In the genomic region with DNA sequence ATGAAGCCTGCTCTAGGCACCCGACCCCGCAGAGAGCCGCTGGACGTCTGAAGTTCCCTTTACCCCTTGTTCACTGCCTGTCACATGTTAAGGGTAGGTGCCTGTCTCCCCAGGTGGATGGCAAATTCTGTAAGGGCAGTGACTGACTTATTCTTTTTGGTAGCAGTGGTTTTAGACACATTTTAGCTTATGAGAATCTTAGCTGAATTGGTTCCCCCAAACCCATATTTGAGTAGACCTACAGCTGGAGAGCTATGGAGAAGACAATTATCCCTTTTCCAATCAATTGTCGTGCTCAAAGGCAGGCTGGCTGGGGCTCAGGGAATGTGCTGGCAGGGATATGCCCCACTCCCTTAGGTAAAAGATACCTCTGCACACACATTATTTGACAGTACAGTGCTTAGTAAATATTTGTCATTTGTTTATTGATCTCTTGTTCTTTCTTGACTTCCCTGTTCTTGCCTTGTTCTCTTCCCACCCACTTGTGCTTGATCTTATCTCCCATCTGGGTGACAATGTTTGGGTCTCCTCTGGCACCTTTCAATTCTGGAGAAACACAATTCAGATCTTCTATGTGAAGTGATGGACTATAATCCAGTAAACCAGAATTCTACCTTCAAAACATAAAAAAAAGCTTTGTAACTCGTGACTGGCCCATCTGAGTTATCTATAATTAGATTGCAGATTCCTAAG, we compare ENCODE assay signal across 17 cellular contexts.
A peak's percentile ranks its signal among the peaks of the same experiment; 100 is the strongest.
DNase-seq lines count a peak whose midpoint lies in the region; ATAC-seq and TF ChIP-seq lines count a peak whose summit lies in the region.
"Had no signal": no experiment of that assay in that cellular context is flagged by ENCODE, and none has a peak within 500 bp of the region (broad histone marks: within the 10 kb centered on the region; RNA-seq: fewer than 3 reads in every experiment).

No MANE protein-coding gene starts in this region.

- no peak for ATAC-seq in activated CD8-positive, alpha-beta T cell treated with anti-CD3 and anti-CD28 coated beads for 36 hours
- no peak for ATAC-seq in activated CD8-positive, alpha-beta T cell treated with anti-CD3 and anti-CD28 coated beads, Interleukin-2, amount 10 ng/mL, durations not matched to agents 7 days and 5 days
- peak; percentile 64 for ATAC-seq in left lobe of liver
- ATAC-seq: activated CD4-positive, CD25-positive, alpha-beta regulatory T cell treated with anti-CD3 and anti-CD28 coated beads, Interleukin-2, amount 50 U/mL, for 24 hours; naive thymus-derived CD8-positive, alpha-beta T cell; Right ventricle myocardium inferior; stimulated activated naive CD8-positive, alpha-beta T cell treated with anti-CD3 and anti-CD28 coated beads, Interleukin-15, amount 100 ng/mL, for 72 hours had no signal

- H3K9me3 Mint-ChIP-seq in activated CD8-positive, alpha-beta T cell treated with anti-CD3 and anti-CD28 coated beads for 36 hours = no peaks in the 10 kb centered on the region
- H3K9me3 Mint-ChIP-seq in activated CD8-positive, alpha-beta T cell treated with anti-CD3 and anti-CD28 coated beads, Interleukin-2, amount 10 ng/mL, durations not matched to agents 7 days and 5 days (ENCODE audit: insufficient read depth) = no peaks in the 10 kb centered on the region
- H3K9me3 Mint-ChIP-seq: activated T-helper 2 cell treated with anti-CD3 and anti-CD28 coated beads, Interferon-gamma antibody, Interleukin-2, Interleukin-4, amounts not matched to agents 10 μg/mL and 5 μg/mL and 100 μg/mL, durations not matched to agents 14 hours and 24 hours and 36 hours; CD4-positive, alpha-beta memory T cell; naive thymus-derived CD8-positive, alpha-beta T cell; stimulated activated naive CD8-positive, alpha-beta T cell treated with anti-CD3 and anti-CD28 coated beads, Interleukin-15, amount 100 ng/mL, for 72 hours had no signal

- POLR2A ChIA-PET in activated CD8-positive, alpha-beta T cell treated with anti-CD3 and anti-CD28 coated beads for 36 hours (lab: Charles Lee) = no interaction called here
- POLR2A ChIA-PET in activated CD8-positive, alpha-beta T cell treated with anti-CD3 and anti-CD28 coated beads, Interleukin-2, amount 10 ng/mL, durations not matched to agents 7 days and 5 days (lab: Charles Lee) = interaction anchor here (1.1 kb wide), 1 partner anchor 457 kb away, joined by 3 read pairs; no protein-coding TSS in a partner anchor

- H3K4me3 ChIP-seq in brain microvascular endothelial cell (ENCODE audit: low read depth, low read length) (no peak overlapping the region), stomach (no peak overlapping the region)

- CTCF ChIA-PET in activated CD8-positive, alpha-beta T cell treated with anti-CD3 and anti-CD28 coated beads for 36 hours (lab: Charles Lee) = interaction anchor here (0.7 to 3.2 kb wide), 7 partner anchors 10 to 774 kb away, joined by 3 to 17 read pairs (median 4); no protein-coding TSS in a partner anchor
- CTCF ChIA-PET in activated CD8-positive, alpha-beta T cell treated with anti-CD3 and anti-CD28 coated beads, Interleukin-2, amount 10 ng/mL, durations not matched to agents 7 days and 5 days (lab: Charles Lee) = interaction anchor here (2.9 to 3.9 kb wide), 2 partner anchors 10 to 475 kb away, joined by 17 to 19 read pairs; no protein-coding TSS in a partner anchor

- peaks cover 22% of the 10 kb centered on the region for H3K4me1 Mint-ChIP-seq in activated CD8-positive, alpha-beta T cell treated with anti-CD3 and anti-CD28 coated beads for 36 hours (ENCODE audit: low read depth)
- peaks cover 15% of the 10 kb centered on the region for H3K4me1 Mint-ChIP-seq in activated CD8-positive, alpha-beta T cell treated with anti-CD3 and anti-CD28 coated beads, Interleukin-2, amount 10 ng/mL, durations not matched to agents 7 days and 5 days (ENCODE audit: low read depth)

- TF ChIP-seq EP300 in stomach (IDR thresholded peaks at IDR 0.05) = no peak

- H3K36me3 ChIP-seq in brain microvascular endothelial cell (replicated peaks) (peaks cover 39% of the 10 kb centered on the region), stomach (peaks cover 20 to 42% (median 40%) of the 10 kb centered on the region in 4 donors)

- H3K27me3 ChIP-seq in brain microvascular endothelial cell (replicated peaks) = no peaks in the 10 kb centered on the region
- H3K27me3 ChIP-seq in stomach = no peaks in the 10 kb centered on the region

- H3K36me3 Mint-ChIP-seq in activated CD8-positive, alpha-beta T cell treated with anti-CD3 and anti-CD28 coated beads for 36 hours (ENCODE audit: low read depth) = peaks cover 40% of the 10 kb centered on the region
- H3K36me3 Mint-ChIP-seq in activated CD8-positive, alpha-beta T cell treated with anti-CD3 and anti-CD28 coated beads, Interleukin-2, amount 10 ng/mL, durations not matched to agents 7 days and 5 days (ENCODE audit: low read depth) = peaks cover 33% of the 10 kb centered on the region

- WGBS in stomach, 5 donors = 65 to 81% (median 71%) methylated on average over 6 of the region's 6 CpGs

- no peak overlapping the region for H3K27ac ChIP-seq in brain microvascular endothelial cell
- H3K27ac ChIP-seq in stomach = peak overlapping the region in 2 of 5 donors; percentile 10 to 34

- TF ChIP-seq CTCF in activated CD8-positive, alpha-beta T cell treated with anti-CD3 and anti-CD28 coated beads for 36 hours (IDR thresholded peaks at IDR 0.05) = no peak
- TF ChIP-seq CTCF in brain microvascular endothelial cell (IDR thresholded peaks at IDR 0.05; ENCODE audit: low read depth, low read length, missing control alignments) (no peak), stomach (IDR thresholded peaks at IDR 0.05) (no peak)

- no peaks in the 10 kb centered on the region for H3K9me3 ChIP-seq in stomach

- H3K27me3 Mint-ChIP-seq in activated CD8-positive, alpha-beta T cell treated with anti-CD3 and anti-CD28 coated beads for 36 hours = no peaks in the 10 kb centered on the region
- H3K27me3 Mint-ChIP-seq in activated CD8-positive, alpha-beta T cell treated with anti-CD3 and anti-CD28 coated beads, Interleukin-2, amount 10 ng/mL, durations not matched to agents 7 days and 5 days (ENCODE audit: low read depth) = no peaks in the 10 kb centered on the region
- H3K27me3 Mint-ChIP-seq: CD4-positive, alpha-beta memory T cell; naive thymus-derived CD8-positive, alpha-beta T cell; stimulated activated naive CD8-positive, alpha-beta T cell treated with anti-CD3 and anti-CD28 coated beads, Interleukin-15, amount 100 ng/mL, for 72 hours had no signal

- intact Hi-C loops in activated CD8-positive, alpha-beta T cell treated with anti-CD3 and anti-CD28 coated beads for 36 hours (cut with micrococcal nuclease) = no loop called here
- intact Hi-C loops in stomach (cut with DNase I; ENCODE audit: low total_unique reads) = no loop called here

- DNase-seq in activated CD8-positive, alpha-beta T cell treated with anti-CD3 and anti-CD28 coated beads for 36 hours = no peak
- DNase-seq in activated CD8-positive, alpha-beta T cell treated with anti-CD3 and anti-CD28 coated beads, Interleukin-2, amount 10 ng/mL, durations not matched to agents 7 days and 5 days = no peak
- peak; percentile 67 for DNase-seq in brain microvascular endothelial cell
- DNase-seq in left lobe of liver (ENCODE audit: low spot score) = no peak
- DNase-seq in stomach = peak; percentile 41
- no peak for DNase-seq in activated T-cell treated with anti-CD3 and anti-CD28 coated beads, Interleukin-2, amount 50 U/mL, for 1 hour
- DNase-seq in NCI-H524 (lab: John Stamatoyannopoulos, UW) = no peak
- DNase-seq in stimulated activated naive CD4-positive, alpha-beta T cell (lab: John Stamatoyannopoulos, UW) = no peak
- DNase-seq: amniotic stem cell; CD4-positive, alpha-beta memory T cell; naive thymus-derived CD8-positive, alpha-beta T cell; NCI-H187 treated with DMSO at 0.1 percent for 48 hours; stimulated activated naive CD8-positive, alpha-beta T cell treated with anti-CD3 and anti-CD28 coated beads, Interleukin-15, amount 100 ng/mL, for 72 hours; T-helper 2 cell had no signal

- TF ChIP-seq POLR2A in stomach (IDR thresholded peaks at IDR 0.05) = no peak

- H3K27ac Mint-ChIP-seq in activated CD8-positive, alpha-beta T cell treated with anti-CD3 and anti-CD28 coated beads for 36 hours = peak overlapping the region; percentile 68
- H3K27ac Mint-ChIP-seq in activated CD8-positive, alpha-beta T cell treated with anti-CD3 and anti-CD28 coated beads, Interleukin-2, amount 10 ng/mL, durations not matched to agents 7 days and 5 days = no peak overlapping the region
- H3K27ac Mint-ChIP-seq: activated T-helper 2 cell treated with anti-CD3 and anti-CD28 coated beads, Interferon-gamma antibody, Interleukin-2, Interleukin-4, amounts not matched to agents 10 μg/mL and 5 μg/mL and 100 μg/mL, durations not matched to agents 14 hours and 24 hours and 36 hours; CD4-positive, alpha-beta memory T cell had no signal

- H3K4me3 Mint-ChIP-seq in activated CD8-positive, alpha-beta T cell treated with anti-CD3 and anti-CD28 coated beads for 36 hours = no peak overlapping the region
- no peak overlapping the region for H3K4me3 Mint-ChIP-seq in activated CD8-positive, alpha-beta T cell treated with anti-CD3 and anti-CD28 coated beads, Interleukin-2, amount 10 ng/mL, durations not matched to agents 7 days and 5 days
- H3K4me3 Mint-ChIP-seq: CD4-positive, alpha-beta memory T cell; naive thymus-derived CD8-positive, alpha-beta T cell; stimulated activated naive CD8-positive, alpha-beta T cell treated with anti-CD3 and anti-CD28 coated beads, Interleukin-15, amount 100 ng/mL, for 72 hours had no signal

- in situ Hi-C loops in brain microvascular endothelial cell (cut with HindIII; ENCODE audit: low pct_ligation_motif_present, low sequenced_read_pairs) = loop anchor here (10.0 kb wide), 1 partner anchor 658 kb away; no protein-coding TSS in a partner anchor

- peaks cover under 1 to 28% (median 11%) of the 10 kb centered on the region in 4 donors for H3K4me1 ChIP-seq in stomach

Comparison
In these comparisons a context has a peak if more than half of its experiments do, and no peak if none do; other contexts are left out.
1. DNase-seq: peak in brain microvascular endothelial cell (single experiment) and stomach (single experiment); none in activated CD8-positive, alpha-beta T cell treated with anti-CD3 and anti-CD28 coated beads for 36 hours (single experiment), activated CD8-positive, alpha-beta T cell treated with anti-CD3 and anti-CD28 coated beads, Interleukin-2, amount 10 ng/mL, durations not matched to agents 7 days and 5 days (single experiment), left lobe of liver (single experiment), activated T-cell treated with anti-CD3 and anti-CD28 coated beads, Interleukin-2, amount 50 U/mL, for 1 hour (single experiment), NCI-H524 (0 of 2) and stimulated activated naive CD4-positive, alpha-beta T cell (0 of 6).